ENCODE assay signal across 19 cellular contexts in the genomic region with DNA sequence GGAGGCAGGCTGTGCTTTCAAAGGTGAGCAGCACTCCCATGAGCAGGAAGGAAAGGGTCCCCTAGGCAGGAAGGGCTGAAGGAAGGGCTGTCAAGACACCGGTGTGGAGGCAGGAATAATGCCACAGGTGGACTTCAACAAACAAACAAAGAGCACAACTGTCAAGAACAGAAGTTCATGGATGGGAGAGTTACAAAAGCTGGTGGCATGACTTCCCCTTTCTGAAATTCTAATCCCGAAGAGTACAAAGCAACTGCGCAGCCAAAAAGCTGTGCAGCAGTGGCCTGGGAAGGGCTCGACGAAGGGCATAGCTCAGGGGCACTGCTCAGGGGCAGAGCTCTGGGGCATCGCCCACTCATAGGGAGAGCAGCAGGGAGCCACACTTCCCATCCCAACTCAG.
DNase-seq lines count a peak whose midpoint lies in the region; TF ChIP-seq lines count a peak whose summit lies in the region.
"Had no signal": no experiment of that assay in that cellular context is flagged by ENCODE, and none has a peak within 500 bp of the region (broad histone marks: within the 10 kb centered on the region; RNA-seq: fewer than 3 reads in every experiment).

No MANE protein-coding gene starts in this region.

- H3K9me3 Mint-ChIP-seq in T-helper 2 cell treated with Interferon-gamma antibody and Interleukin-4, amounts not matched to agents 5 μg/mL and 100 μg/mL, for 36 hours: no peaks in the 10 kb centered on the region
- H3K9me3 Mint-ChIP-seq in activated CD4-positive, alpha-beta memory T cell treated with anti-CD3 and anti-CD28 coated beads, Interleukin-2, amount 10 ng/mL, durations not matched to agents 7 days and 5 days: no peaks in the 10 kb centered on the region
- H3K9me3 Mint-ChIP-seq: CD4-positive, alpha-beta T cell had no signal

- POLR2A ChIA-PET in activated CD4-positive, alpha-beta memory T cell treated with anti-CD3 and anti-CD28 coated beads, Interleukin-2, amount 10 ng/mL, durations not matched to agents 7 days and 5 days (lab: Charles Lee): interaction anchor here (0.6 to 1.7 kb wide), 2 partner anchors 10 to 14 kb away, joined by 3 to 4 read pairs; no protein-coding TSS in a partner anchor

- no peaks in the 10 kb centered on the region for H3K27me3 ChIP-seq in HL-60 (ENCODE audit: insufficient read depth, poor library complexity, severe bottlenecking)
- H3K27me3 ChIP-seq in osteoblast (ENCODE audit: insufficient read depth, low read length): peaks cover 25% of the 10 kb centered on the region
- H3K27me3 ChIP-seq in uterus: peaks cover 0 to 2% of the 10 kb centered on the region in 2 donors
- H3K27me3 ChIP-seq: tibial artery had no signal

- TF ChIP-seq CTCF in HL-60 (IDR thresholded peaks at IDR 0.05; ENCODE audit: insufficient read depth, low read length) (no peak), osteoblast (IDR thresholded peaks at IDR 0.05; ENCODE audit: extremely low read depth, low read depth, low read length) (no peak), uterus (IDR thresholded peaks at IDR 0.05) (no peak)

- H3K9me3 ChIP-seq in osteoblast (ENCODE audit: low read depth, low read length): no peaks in the 10 kb centered on the region
- no peaks in the 10 kb centered on the region for H3K9me3 ChIP-seq in uterus
- H3K9me3 ChIP-seq: heart right ventricle, tibial artery had no signal

- H2AFZ ChIP-seq in osteoblast (ENCODE audit: low read length): no peak overlapping the region

- no peak overlapping the region for H3K4me3 Mint-ChIP-seq in T-helper 2 cell treated with Interferon-gamma antibody and Interleukin-4, amounts not matched to agents 5 μg/mL and 100 μg/mL, for 36 hours
- no peak overlapping the region for H3K4me3 Mint-ChIP-seq in activated CD4-positive, alpha-beta memory T cell treated with anti-CD3 and anti-CD28 coated beads, Interleukin-2, amount 10 ng/mL, durations not matched to agents 7 days and 5 days
- H3K4me3 Mint-ChIP-seq: CD4-positive, alpha-beta T cell; neural crest cell had no signal

- no peak for DNase-seq in T-helper 2 cell treated with Interferon-gamma antibody and Interleukin-4, amounts not matched to agents 5 μg/mL and 100 μg/mL, for 36 hours (ENCODE audit: low spot score)
- DNase-seq in T-helper 2 cell: no peak
- peak in 1 of 2 experiments; percentile 50 for DNase-seq in HL-60 (ENCODE audit: low read depth in 1 of 2, low spot score in 1 of 2)
- no peak for DNase-seq in activated CD4-positive, alpha-beta memory T cell treated with anti-CD3 and anti-CD28 coated beads, Interleukin-2, amount 10 ng/mL, durations not matched to agents 7 days and 5 days
- DNase-seq in osteoblast (ENCODE audit: insufficient read length, low spot score, missing footprints): no peak
- no peak for DNase-seq in NCI-H146 (lab: John Stamatoyannopoulos, UW)
- DNase-seq in NCI-H524 (lab: John Stamatoyannopoulos, UW): no peak
- no peak for DNase-seq in uterus
- DNase-seq: activated CD4-positive, alpha-beta T cell treated with anti-CD3 and anti-CD28 coated beads, Interleukin-2, amount 50 U/mL, for 4 hours; anterior cingulate cortex; CD4-positive, alpha-beta T cell; DND-41; effector memory CD4-positive, alpha-beta T cell; heart right ventricle; mesendoderm; NCI-H2029; T1000; tibial artery had no signal

- no peaks in the 10 kb centered on the region for H3K27me3 Mint-ChIP-seq in T-helper 2 cell treated with Interferon-gamma antibody and Interleukin-4, amounts not matched to agents 5 μg/mL and 100 μg/mL, for 36 hours (ENCODE audit: low read depth)
- H3K27me3 Mint-ChIP-seq in activated CD4-positive, alpha-beta memory T cell treated with anti-CD3 and anti-CD28 coated beads, Interleukin-2, amount 10 ng/mL, durations not matched to agents 7 days and 5 days: no peaks in the 10 kb centered on the region
- H3K27me3 Mint-ChIP-seq: CD4-positive, alpha-beta T cell had no signal

- H4K20me1 ChIP-seq in osteoblast (ENCODE audit: insufficient read depth, low read length): no peaks in the 10 kb centered on the region

- H3K4me1 ChIP-seq in osteoblast (ENCODE audit: insufficient read depth, low read length) (peaks cover 20% of the 10 kb centered on the region), uterus (no peaks in the 10 kb centered on the region)
- H3K4me1 ChIP-seq: tibial artery had no signal

- CTCF ChIA-PET in activated CD4-positive, alpha-beta memory T cell treated with anti-CD3 and anti-CD28 coated beads, Interleukin-2, amount 10 ng/mL, durations not matched to agents 7 days and 5 days (lab: Charles Lee): interaction anchor here (0.9 kb wide), 1 partner anchor 18 kb away, joined by 4 read pairs; no protein-coding TSS in a partner anchor

- intact Hi-C loops in uterus (cut with DNase I; ENCODE audit: low total_unique reads): no loop called here

- peak overlapping the region; percentile 15 for H3K27ac ChIP-seq in HL-60 (replicated peaks)
- peak overlapping the region; percentile 65 for H3K27ac ChIP-seq in osteoblast (ENCODE audit: low read depth, low read length)
- H3K27ac ChIP-seq in uterus: no peak overlapping the region
- H3K27ac ChIP-seq: heart right ventricle, tibial artery had no signal

- H3K36me3 ChIP-seq in osteoblast (ENCODE audit: insufficient read depth, low read length): peaks cover 3% of the 10 kb centered on the region
- no peaks in the 10 kb centered on the region for H3K36me3 ChIP-seq in uterus
- H3K36me3 ChIP-seq: heart right ventricle, tibial artery had no signal

- no peak for TF ChIP-seq POLR2A in uterus (IDR thresholded peaks at IDR 0.05)

- H3K27ac Mint-ChIP-seq in T-helper 2 cell treated with Interferon-gamma antibody and Interleukin-4, amounts not matched to agents 5 μg/mL and 100 μg/mL, for 36 hours: peak overlapping the region; percentile 34
- peak overlapping the region; percentile 49 for H3K27ac Mint-ChIP-seq in activated CD4-positive, alpha-beta memory T cell treated with anti-CD3 and anti-CD28 coated beads, Interleukin-2, amount 10 ng/mL, durations not matched to agents 7 days and 5 days
- H3K27ac Mint-ChIP-seq: CD4-positive, alpha-beta T cell had no signal

- H3K36me3 Mint-ChIP-seq in T-helper 2 cell treated with Interferon-gamma antibody and Interleukin-4, amounts not matched to agents 5 μg/mL and 100 μg/mL, for 36 hours (ENCODE audit: low read depth): peaks cover 34% of the 10 kb centered on the region
- H3K36me3 Mint-ChIP-seq in activated CD4-positive, alpha-beta memory T cell treated with anti-CD3 and anti-CD28 coated beads, Interleukin-2, amount 10 ng/mL, durations not matched to agents 7 days and 5 days (ENCODE audit: low read depth): peaks cover 41% of the 10 kb centered on the region

- H3K4me1 Mint-ChIP-seq in T-helper 2 cell treated with Interferon-gamma antibody and Interleukin-4, amounts not matched to agents 5 μg/mL and 100 μg/mL, for 36 hours (ENCODE audit: low read depth): peaks cover 60% of the 10 kb centered on the region
- H3K4me1 Mint-ChIP-seq in activated CD4-positive, alpha-beta memory T cell treated with anti-CD3 and anti-CD28 coated beads, Interleukin-2, amount 10 ng/mL, durations not matched to agents 7 days and 5 days: peaks cover 81% of the 10 kb centered on the region
- H3K4me1 Mint-ChIP-seq: neural crest cell had no signal

- H3K4me3 ChIP-seq in HL-60 (replicated peaks; ENCODE audit: insufficient read depth, low read length) (no peak overlapping the region), osteoblast (ENCODE audit: insufficient read depth, low read length) (no peak overlapping the region), uterus (no peak overlapping the region)
- H3K4me3 ChIP-seq: heart right ventricle, tibial artery had no signal

- H3K79me2 ChIP-seq in osteoblast (ENCODE audit: insufficient read depth, low read length): peaks cover 94% of the 10 kb centered on the region

- no peak overlapping the region for H3K4me2 ChIP-seq in osteoblast (ENCODE audit: insufficient read depth, low read length)

Comparison
In these comparisons a context has a peak if more than half of its experiments do, and no peak if none do; other contexts are left out.
1. H3K27ac ChIP-seq: peak in HL-60 (single experiment) and osteoblast (single experiment); none in uterus (0 of 2).